Comparison of ENCODE assay signal across 22 cellular contexts in genomic region chr3:45347329-45348000, GRCh38. TPM values are rescaled to one million over a fixed set of nuclear protein-coding genes. Genes with fewer than 3 reads are reported as not detected.
DNase-seq lines count a peak whose midpoint lies in the region; ATAC-seq and TF ChIP-seq lines count a peak whose summit lies in the region.
"Had no signal": no experiment of that assay in that cellular context is flagged by ENCODE, and none has a peak within 500 bp of the region (broad histone marks: within the 10 kb centered on the region; RNA-seq: fewer than 3 reads in every experiment).

No MANE protein-coding gene starts in this region.

- intact Hi-C loops in tibial artery (cut with DNase I; ENCODE audit: low total_unique reads) = no loop called here

- H4K20me1 ChIP-seq in GM23248 (ENCODE audit: insufficient read depth) = no peaks in the 10 kb centered on the region

- peaks cover 12% of the 10 kb centered on the region; the same call in 1 of the 2 replicates for H3K4me1 ChIP-seq in GM23248 (ENCODE audit: insufficient read depth)
- peaks cover 0 to 3% (median 0%) of the 10 kb centered on the region in 4 donors for H3K4me1 ChIP-seq in tibial artery
- H3K4me1 ChIP-seq: A549 had no signal

- H3K36me3 ChIP-seq in GM23248 (ENCODE audit: low read depth) = no peaks in the 10 kb centered on the region
- H3K36me3 ChIP-seq in tibial artery = no peaks in the 10 kb centered on the region

- H3K27ac ChIP-seq in GM23248 (no peak overlapping the region), caudate nucleus (ENCODE audit: low read depth, low read length) (peak overlapping the region; percentile 44), tibial artery (no peak overlapping the region)
- H3K27ac ChIP-seq: A549, PC-9, RWPE1 had no signal

- no peak overlapping the region for H3K9ac ChIP-seq in GM23248

- ATAC-seq in HG03159 (IDR thresholded peaks at IDR 0.05; ENCODE audit: unreplicated experiment) (no peak), HG02642 (IDR thresholded peaks at IDR 0.05; ENCODE audit: poor library complexity, unreplicated experiment) (no peak)
- ATAC-seq: A549, GM23338, HepG2 had no signal

- H3K27me3 ChIP-seq in GM23248 (replicated peaks; ENCODE audit: insufficient read depth) (peaks cover 7% of the 10 kb centered on the region), tibial artery (no peaks in the 10 kb centered on the region)

- H2AFZ ChIP-seq in GM23248 = no peak overlapping the region
- H2AFZ ChIP-seq: GM23338, PC-9 had no signal

- 43 to 44% methylated on average over 5 of the region's 5 CpGs for whole genome bisulfite sequencing in GM23248 (ENCODE audit: low coverage in 1 of 2, low lambda C conversion rate in 2 of 2, missing lambda C conversion rate in 2 of 2), 2 experiments

- no peaks in the 10 kb centered on the region for H3K9me3 ChIP-seq in GM23248 (ENCODE audit: low read depth)
- no peaks in the 10 kb centered on the region for H3K9me3 ChIP-seq in tibial artery
- H3K9me3 ChIP-seq: A549 had no signal

- H3K4me3 ChIP-seq in GM23248 (no peak overlapping the region), tibial artery (no peak overlapping the region)
- H3K4me3 ChIP-seq: A549, GM23338, PC-9 had no signal

- DNase-seq in AG08395 (ENCODE audit: low spot score) (peak; percentile 18), GM23248 (peak; percentile 33), caudate nucleus (lab: John Stamatoyannopoulos, UW) (peak in 32 of 61 donors; percentile 3 to 83 (median 24)), myocyte (ENCODE audit: low read depth) (peak; percentile 20), tibial artery (no peak), NCI-H2196 (lab: John Stamatoyannopoulos, UW; ENCODE audit: unreplicated experiment) (no peak)
- DNase-seq: AML-193, GDM1, KG1, NCI-H1417, NCI-H187, NCI-H2107, NCI-H345, NCI-H524 treated with DMSO at 0.1 percent for 48 hours, PC-9, SIG-M5 had no signal

- H3K79me2 ChIP-seq in GM23248 (ENCODE audit: insufficient read depth) = no peaks in the 10 kb centered on the region

- no peak for TF ChIP-seq CTCF in tibial artery (IDR thresholded peaks at IDR 0.05)

- in situ Hi-C loops in GM23248 (cut with MboI) = no loop called here

- H3K4me2 ChIP-seq in GM23248 (ENCODE audit: unreplicated experiment) = no peak overlapping the region
- H3K4me2 ChIP-seq: A549, GM23338, PC-9 had no signal

- no peaks in the 10 kb centered on the region for H3F3A ChIP-seq in GM23248 (ENCODE audit: insufficient read depth)

- no peaks in the 10 kb centered on the region for H3K9me2 ChIP-seq in GM23248 (ENCODE audit: insufficient read depth)

RNA-seq across cellular contexts. Expression of gene LARS2, which starts 40.9 kb away (rescaled TPM):
- total RNA-seq in GM23248 (2014; rRNA removed; shearing (Covaris generic)) = 13.7 and 18.2 TPM in 2 replicates
- 7.1 and 7.5 TPM in 2 replicates for polyA plus RNA-seq in GM23248 (2016; fragmentation: Nextera tagmentation; extraction: Ambion mirVana)
- total RNA-seq in myocyte = 18.1 and 19.7 TPM in 2 replicates
- 10.9 TPM for polyA plus RNA-seq in myocyte (2012)

Comparison
In these comparisons a context has a peak if more than half of its experiments do, and no peak if none do; other contexts are left out.
1. DNase-seq: peak in AG08395 (single experiment), GM23248 (single experiment), caudate nucleus (32 of 61) and myocyte (single experiment); none in tibial artery (0 of 2) and NCI-H2196 (single experiment).